24 cellular contexts compared by ENCODE assay signal in the genomic region with DNA sequence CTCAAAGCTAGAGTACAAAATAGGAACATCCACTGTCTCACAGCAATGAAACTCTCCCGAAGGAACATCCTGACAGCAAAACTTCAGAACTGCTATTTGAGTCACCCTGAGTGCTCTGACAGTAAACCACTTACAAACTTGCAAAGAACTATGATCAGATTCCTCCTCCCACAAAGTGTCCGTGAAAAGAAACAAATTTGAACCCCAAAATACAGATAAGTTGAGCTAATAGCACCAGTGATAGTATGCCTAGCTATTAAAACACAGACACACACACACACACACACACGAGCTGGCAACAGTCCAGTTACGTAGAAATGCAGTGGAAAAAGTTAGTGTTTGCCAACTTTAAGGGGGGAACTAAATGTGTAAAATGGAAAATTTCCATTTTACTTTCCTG. TPM values are rescaled to one million over a fixed set of nuclear protein-coding genes. Genes with fewer than 3 reads are reported as not detected.
DNase-seq lines count a peak whose midpoint lies in the region; ATAC-seq, FAIRE-seq and TF ChIP-seq lines count a peak whose summit lies in the region.
"Had no signal": no experiment of that assay in that cellular context is flagged by ENCODE, and none has a peak within 500 bp of the region (broad histone marks: within the 10 kb centered on the region; RNA-seq: fewer than 3 reads in every experiment).

No MANE protein-coding gene starts in this region.

- no peak overlapping the region for H3K4me3 Mint-ChIP-seq in activated naive CD4-positive, alpha-beta T cell treated with anti-CD3 and anti-CD28 coated beads, Interleukin-2, amount 50 U/mL, for 24 hours
- H3K4me3 Mint-ChIP-seq: activated CD8-positive, alpha-beta memory T cell treated with anti-CD3 and anti-CD28 coated beads, Interleukin-2, amount 10 ng/mL, durations not matched to agents 7 days and 5 days had no signal

- peaks cover 66% of the 10 kb centered on the region for H3K4me1 Mint-ChIP-seq in activated naive CD4-positive, alpha-beta T cell treated with anti-CD3 and anti-CD28 coated beads, Interleukin-2, amount 50 U/mL, for 24 hours

- TF ChIP-seq POLR2A in endothelial cell of umbilical vein (IDR thresholded peaks at IDR 0.05; ENCODE audit: low read depth, low read length) (no peak), lower leg skin (IDR thresholded peaks at IDR 0.05) (no peak)

- no peak for DNase-seq in activated naive CD4-positive, alpha-beta T cell treated with anti-CD3 and anti-CD28 coated beads, Interleukin-2, amount 50 U/mL, for 72 hours (ENCODE audit: low spot score in 2 of 2)
- no peak for DNase-seq in RWPE2 (ENCODE audit: low spot score)
- peak; percentile 80 for DNase-seq in endothelial cell of umbilical vein (ENCODE audit: low read depth, low spot score)
- DNase-seq in skeletal muscle cell (ENCODE audit: low read depth), result peak; percentile 62
- no peak for DNase-seq in lower leg skin (ENCODE audit: low spot score in 2 of 2)
- DNase-seq in activated naive CD4-positive, alpha-beta T cell treated with Interleukin-2 at 50 U/mL for 16 hours, result no peak
- DNase-seq in coronary artery (ENCODE audit: low spot score), result no peak
- DNase-seq: ACHN; activated CD4-positive, alpha-beta T cell treated with anti-CD3 and anti-CD28 coated beads for 4 hours; activated CD8-positive, alpha-beta memory T cell treated with anti-CD3 and anti-CD28 coated beads, Interleukin-2, amount 10 ng/mL, durations not matched to agents 7 days and 5 days; DMS153; left colon; midbrain; MV-4-11; NCI-H187; testis had no signal

- H3K79me2 ChIP-seq in endothelial cell of umbilical vein (ENCODE audit: control insufficient read depth, insufficient read depth, low read length), result no peaks in the 10 kb centered on the region

- H3K27ac ChIP-seq in RWPE2 (ENCODE audit: poor library complexity, severe bottlenecking) (peak overlapping the region; percentile 71), endothelial cell of umbilical vein (ENCODE audit: insufficient read depth, low read depth, low read length) (no peak overlapping the region), coronary artery (no peak overlapping the region)
- H3K27ac ChIP-seq: gastroesophageal sphincter, HL-60, testis had no signal

- no peaks in the 10 kb centered on the region for H3K9me3 Mint-ChIP-seq in activated naive CD4-positive, alpha-beta T cell treated with anti-CD3 and anti-CD28 coated beads, Interleukin-2, amount 50 U/mL, for 24 hours
- H3K9me3 Mint-ChIP-seq in activated naive CD4-positive, alpha-beta T cell treated with anti-CD3 and anti-CD28 coated beads, Interleukin-2, amount 50 U/mL, for 72 hours, result no peaks in the 10 kb centered on the region
- H3K9me3 Mint-ChIP-seq: activated T-helper 2 cell treated with anti-CD3 and anti-CD28 coated beads, Interferon-gamma antibody, Interleukin-2, Interleukin-4, amounts not matched to agents 10 μg/mL and 5 μg/mL and 100 μg/mL, durations not matched to agents 14 hours and 24 hours and 36 hours had no signal

- WGBS in lower leg skin, 2 donors, result 41 to 54% methylated on average over 4 of the region's 4 CpGs

- H3K4me2 ChIP-seq in endothelial cell of umbilical vein (ENCODE audit: insufficient read depth, low read length), result no peak overlapping the region

- POLR2A ChIA-PET in endothelial cell of umbilical vein (lab: Charles Lee), result no interaction called here

- intact Hi-C loops in endothelial cell of umbilical vein (cut with micrococcal nuclease) (no loop called here), lower leg skin (cut with DNase I; ENCODE audit: low total_unique reads) (no loop called here)

- no TSS peak for BruUV-seq in endothelial cell of umbilical vein (replicated peaks; lab: Mats Ljungman, UMichigan)

- no peaks in the 10 kb centered on the region for H3K36me3 Mint-ChIP-seq in activated naive CD4-positive, alpha-beta T cell treated with anti-CD3 and anti-CD28 coated beads, Interleukin-2, amount 50 U/mL, for 24 hours
- H3K36me3 Mint-ChIP-seq in activated naive CD4-positive, alpha-beta T cell treated with anti-CD3 and anti-CD28 coated beads, Interleukin-2, amount 50 U/mL, for 72 hours, result peaks cover 0 to 16% of the 10 kb centered on the region in 2 donors
- H3K36me3 Mint-ChIP-seq: activated CD8-positive, alpha-beta memory T cell treated with anti-CD3 and anti-CD28 coated beads, Interleukin-2, amount 10 ng/mL, durations not matched to agents 7 days and 5 days had no signal

- no peaks in the 10 kb centered on the region for H4K20me1 ChIP-seq in endothelial cell of umbilical vein (replicated peaks; ENCODE audit: control insufficient read depth, extremely low read depth, insufficient read depth, low read length)

- H3K36me3 ChIP-seq in RWPE2 (ENCODE audit: low read depth) (no peaks in the 10 kb centered on the region), endothelial cell of umbilical vein (ENCODE audit: control insufficient read depth in 2 of 2, extremely low read depth in 1 of 2, insufficient read depth in 2 of 2, low read length in 2 of 2) (no peaks in the 10 kb centered on the region)
- H3K36me3 ChIP-seq: gastroesophageal sphincter, HAP-1 had no signal

- H3K4me3 ChIP-seq in RWPE2 (ENCODE audit: severe bottlenecking), result no peak overlapping the region
- no peak overlapping the region for H3K4me3 ChIP-seq in endothelial cell of umbilical vein (replicated peaks in 1 of 3; ENCODE audit: insufficient read depth in 1 of 3, low read depth in 1 of 3, low read length in 3 of 3)
- peak overlapping the region; percentile 9 for H3K4me3 ChIP-seq in skeletal muscle cell (ENCODE audit: low read depth, low read length)
- H3K4me3 ChIP-seq in lower leg skin (ENCODE audit: low read depth, poor library complexity, severe bottlenecking), result no peak overlapping the region
- no peak overlapping the region for H3K4me3 ChIP-seq in coronary artery
- H3K4me3 ChIP-seq: gastroesophageal sphincter, HAP-1, testis had no signal

- no peak overlapping the region for H2AFZ ChIP-seq in endothelial cell of umbilical vein (ENCODE audit: low read depth, low read length)

- TF ChIP-seq CTCF in RWPE2 (IDR thresholded peaks at IDR 0.05; ENCODE audit: poor library complexity, severe bottlenecking), result no peak
- TF ChIP-seq CTCF in endothelial cell of umbilical vein (IDR thresholded peaks at IDR 0.05; ENCODE audit: extremely low read depth in 1 of 2, insufficient read depth in 1 of 2, low read depth in 1 of 2, low read length in 2 of 2), result no peak
- no peak for TF ChIP-seq CTCF in lower leg skin (IDR thresholded peaks at IDR 0.05)
- TF ChIP-seq CTCF in coronary artery (IDR thresholded peaks at IDR 0.05), result no peak

- ATAC-seq in activated naive CD4-positive, alpha-beta T cell treated with anti-CD3 and anti-CD28 coated beads, Interleukin-2, amount 50 U/mL, for 72 hours, result no peak
- ATAC-seq in RWPE2 (ENCODE audit: low read depth), result no peak
- ATAC-seq: activated CD8-positive, alpha-beta memory T cell treated with anti-CD3 and anti-CD28 coated beads, Interleukin-2, amount 10 ng/mL, durations not matched to agents 7 days and 5 days; gastroesophageal sphincter; left colon had no signal

- CTCF ChIA-PET in endothelial cell of umbilical vein (lab: Charles Lee), result interaction anchor here (0.8 to 1.5 kb wide), 5 partner anchors 9 to 72 kb away, joined by 3 to 10 read pairs (median 4); no protein-coding TSS in a partner anchor

- H3K4me1 ChIP-seq in RWPE2 (ENCODE audit: insufficient read depth, poor library complexity, severe bottlenecking) (peaks cover 22% of the 10 kb centered on the region), endothelial cell of umbilical vein (ENCODE audit: control insufficient read depth, extremely low read depth, insufficient read depth, low read length) (peaks cover 11% of the 10 kb centered on the region)

- peak overlapping the region; percentile 56 for H3K27ac Mint-ChIP-seq in activated naive CD4-positive, alpha-beta T cell treated with anti-CD3 and anti-CD28 coated beads, Interleukin-2, amount 50 U/mL, for 24 hours
- H3K27ac Mint-ChIP-seq in activated naive CD4-positive, alpha-beta T cell treated with anti-CD3 and anti-CD28 coated beads, Interleukin-2, amount 50 U/mL, for 72 hours, result no peak overlapping the region
- H3K27ac Mint-ChIP-seq: activated CD8-positive, alpha-beta memory T cell treated with anti-CD3 and anti-CD28 coated beads, Interleukin-2, amount 10 ng/mL, durations not matched to agents 7 days and 5 days; activated T-helper 2 cell treated with anti-CD3 and anti-CD28 coated beads, Interferon-gamma antibody, Interleukin-2, Interleukin-4, amounts not matched to agents 10 μg/mL and 5 μg/mL and 100 μg/mL, durations not matched to agents 14 hours and 24 hours and 36 hours; CD14-positive monocyte had no signal

- H3K9me1 ChIP-seq in endothelial cell of umbilical vein (replicated peaks; ENCODE audit: control insufficient read depth, extremely low read depth, insufficient read depth, low read length), result no peaks in the 10 kb centered on the region

- H3K9ac ChIP-seq in endothelial cell of umbilical vein (replicated peaks; ENCODE audit: extremely low read depth, insufficient read depth, low read length), result no peak overlapping the region

- FAIRE-seq in endothelial cell of umbilical vein (lab: Jason Lieb, UNC), result no peak
- FAIRE-seq: endometrium, GM12891 had no signal

- H3K9me3 ChIP-seq in RWPE2 (ENCODE audit: severe bottlenecking) (no peaks in the 10 kb centered on the region), endothelial cell of umbilical vein (replicated peaks; ENCODE audit: control insufficient read depth, insufficient read depth, low read length) (no peaks in the 10 kb centered on the region)
- H3K9me3 ChIP-seq: gastroesophageal sphincter, HAP-1, testis had no signal

- dilution Hi-C loops in endothelial cell of umbilical vein (cut with MboI; ENCODE audit: extremely low pct_ligation_motif_present, low sequenced_read_pairs), result no loop called here

- H3K27me3 ChIP-seq in RWPE2 (ENCODE audit: insufficient read depth, poor library complexity, severe bottlenecking), result no peaks in the 10 kb centered on the region
- no peaks in the 10 kb centered on the region for H3K27me3 ChIP-seq in endothelial cell of umbilical vein (ENCODE audit: control insufficient read depth in 2 of 2, insufficient read depth in 2 of 2, low read length in 2 of 2)
- H3K27me3 ChIP-seq: gastroesophageal sphincter, testis had no signal

- H3K27me3 Mint-ChIP-seq in activated naive CD4-positive, alpha-beta T cell treated with anti-CD3 and anti-CD28 coated beads, Interleukin-2, amount 50 U/mL, for 24 hours, result peaks cover 7% of the 10 kb centered on the region

TF ChIP-seq in endothelial cell of umbilical vein, 7 proteins besides CTCF, POLR2A, EP300 and RAD21 (continues in another document):
- no peak for TF ChIP-seq MYC (IDR thresholded peaks at IDR 0.05; ENCODE audit: low read depth, low read length)

RNA-seq across cellular contexts. Expression of a gene that starts 3.1 kb away (rescaled TPM):
- 1 to 10 TPM; 2.2 to 6.4 TPM for total RNA-seq in activated naive CD4-positive, alpha-beta T cell treated with anti-CD3 and anti-CD28 coated beads, Interleukin-2, amount 50 U/mL, for 72 hours
- 7.6 and 8.4 TPM in 2 replicates for total RNA-seq in endothelial cell of umbilical vein
- 1.8 and 2.1 TPM in 2 replicates for polyA plus RNA-seq in endothelial cell of umbilical vein
- polyA plus RNA-seq in endothelial cell of umbilical vein (2011; cell fraction: cytosol; rRNA removed), result 1.6 and 1.8 TPM in 2 replicates
- polyA plus RNA-seq in endothelial cell of umbilical vein (2011; cell fraction: nucleus; rRNA removed), result 10.0 and 14.9 TPM in 2 replicates
- polyA plus RNA-seq in endothelial cell of umbilical vein (2012), result 1.8 and 2.3 TPM in 2 replicates
- polyA minus RNA-seq in endothelial cell of umbilical vein, result 30.4 and 49.0 TPM in 2 replicates
- polyA minus RNA-seq in endothelial cell of umbilical vein (2011; cell fraction: cytosol; rRNA and poly(A)+ RNA removed), result 4.6 TPM
- 84.3 and 103 TPM in 2 replicates for polyA minus RNA-seq in endothelial cell of umbilical vein (2011; cell fraction: nucleus; rRNA and poly(A)+ RNA removed)
- total RNA-seq in lower leg skin, result 1 to 10 TPM; 1.8 to 3.1 (median 2.6) TPM
- polyA plus RNA-seq: CD14-positive monocyte had no signal

Comparison
In these comparisons a context has a peak if more than half of its experiments do, and no peak if none do; other contexts are left out.
1. DNase-seq: peak in endothelial cell of umbilical vein (single experiment) and skeletal muscle cell (single experiment); none in activated naive CD4-positive, alpha-beta T cell treated with anti-CD3 and anti-CD28 coated beads, Interleukin-2, amount 50 U/mL, for 72 hours (0 of 2), RWPE2 (single experiment), lower leg skin (0 of 2), activated naive CD4-positive, alpha-beta T cell treated with Interleukin-2 at 50 U/mL for 16 hours (single experiment) and coronary artery (single experiment).